1 cellular context compared by ENCODE assay signal in the genomic region with DNA sequence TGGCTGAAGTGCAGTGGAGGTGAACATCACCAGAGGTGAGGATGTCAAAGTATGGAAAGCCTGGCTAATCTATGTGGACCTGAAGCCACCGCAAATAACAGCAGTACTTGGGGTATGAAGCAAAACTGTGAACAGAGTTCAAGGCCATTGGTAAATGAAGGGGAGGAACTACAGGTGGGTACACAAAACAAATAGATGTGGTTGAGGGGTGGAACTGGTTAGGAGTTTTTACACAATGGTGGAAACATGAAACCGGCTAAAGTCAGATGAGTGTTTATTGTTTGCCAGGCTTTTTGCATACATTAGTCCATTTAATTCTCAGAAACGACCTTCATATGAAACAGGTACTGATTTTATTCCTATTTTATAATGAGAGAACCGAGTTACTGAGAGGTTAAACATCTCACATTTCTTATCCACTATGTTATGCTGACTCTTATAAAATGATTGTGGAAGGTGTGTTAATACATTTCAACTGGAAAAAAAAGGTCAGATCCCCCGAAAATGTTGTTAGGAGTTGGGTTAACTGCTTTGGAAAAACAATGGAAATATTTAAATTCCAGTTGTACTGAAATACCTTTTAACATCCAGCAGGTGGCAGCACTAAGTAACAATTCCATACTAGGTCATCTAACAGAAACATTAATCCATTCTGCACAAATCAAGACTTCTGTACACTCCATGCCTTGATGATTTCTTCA.
TF ChIP-seq lines count a peak whose summit lies in the region.

No MANE protein-coding gene starts in this region.

TF ChIP-seq in IMR-90, 13 proteins besides CTCF, POLR2A, EP300 and RAD21 (continued from another document):
- TF ChIP-seq RFX5 (IDR thresholded peaks at IDR 0.05; ENCODE audit: low read depth, low read length) (no peak), CEBPB (IDR thresholded peaks at IDR 0.05; ENCODE audit: low read depth, low read length) (no peak), RCOR1 (IDR thresholded peaks at IDR 0.05; ENCODE audit: insufficient replicate concordance, low read length) (no peak)
